In the genomic region with DNA sequence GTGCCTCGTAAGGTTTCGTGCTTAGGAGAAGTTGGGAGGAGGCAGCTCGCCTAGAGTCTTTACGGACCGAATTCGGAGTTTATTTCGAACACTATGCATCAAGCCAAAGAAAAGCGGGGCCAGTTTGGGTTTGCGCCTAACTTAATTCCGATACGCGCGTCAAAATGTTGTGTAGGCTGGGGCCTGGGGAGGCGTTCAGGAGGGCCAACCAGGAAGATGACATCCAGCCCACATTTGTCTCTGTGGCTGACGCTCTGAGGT, we compare ENCODE assay signal across 11 cellular contexts. TPM values are rescaled to one million over a fixed set of nuclear protein-coding genes. Genes with fewer than 3 reads are reported as not detected.
DNase-seq lines count a peak whose midpoint lies in the region; ATAC-seq and TF ChIP-seq lines count a peak whose summit lies in the region.
"Had no signal": no experiment of that assay in that cellular context is flagged by ENCODE, and none has a peak within 500 bp of the region (broad histone marks: within the 10 kb centered on the region; RNA-seq: fewer than 3 reads in every experiment).

No MANE protein-coding gene starts in this region.

- peaks cover 8% of the 10 kb centered on the region for H3K36me3 Mint-ChIP-seq in neural crest cell (ENCODE audit: low read depth)

- no peak for TF ChIP-seq CTCF in colonic mucosa (IDR thresholded peaks at IDR 0.05)
- no peak for TF ChIP-seq CTCF in neural crest cell (conservative IDR thresholded peaks at IDR 0.05)

- H3K4me3 ChIP-seq in BLaER1 (peak overlapping the region; percentile 53), HUES64 (ENCODE audit: low read length) (peak overlapping the region; percentile 30), colonic mucosa (peak overlapping the region; percentile 30)
- H3K4me3 ChIP-seq: thyroid gland had no signal

- H3K9me3 ChIP-seq in BLaER1: peaks cover 4% of the 10 kb centered on the region; the same call in 1 of the 2 replicates
- 0 out of 2 replicates have a peak, but pooled peaks cover 2% of the 10 kb centered on the region for H3K9me3 ChIP-seq in HUES64 (ENCODE audit: insufficient read depth, low read depth, low read length)
- H3K9me3 ChIP-seq in colonic mucosa: no peaks in the 10 kb centered on the region
- H3K9me3 ChIP-seq: thyroid gland had no signal

- no peak overlapping the region for H3K27ac ChIP-seq in BLaER1
- no peak overlapping the region for H3K27ac ChIP-seq in HUES64 (ENCODE audit: low read depth, low read length)
- peak overlapping the region; percentile 53 for H3K27ac ChIP-seq in colonic mucosa
- H3K27ac ChIP-seq: thyroid gland had no signal

- H3K36me3 ChIP-seq in BLaER1 (no peaks in the 10 kb centered on the region), HUES64 (ENCODE audit: insufficient read depth, low read length) (no peaks in the 10 kb centered on the region), colonic mucosa (no peaks in the 10 kb centered on the region)
- H3K36me3 ChIP-seq: thyroid gland had no signal

- peaks cover 14% of the 10 kb centered on the region for H3K4me1 ChIP-seq in BLaER1
- H3K4me1 ChIP-seq in HUES64 (ENCODE audit: insufficient read depth, low read length): peaks cover 34% of the 10 kb centered on the region
- H3K4me1 ChIP-seq in colonic mucosa: peaks cover 5% of the 10 kb centered on the region

- H3K27me3 ChIP-seq in BLaER1: peaks cover 100% of the 10 kb centered on the region
- H3K27me3 ChIP-seq in HUES64 (ENCODE audit: insufficient read depth, low read length): peaks cover 100% of the 10 kb centered on the region
- H3K27me3 ChIP-seq in colonic mucosa: peaks cover 34% of the 10 kb centered on the region

- peak overlapping the region; percentile 47 for H3K27ac Mint-ChIP-seq in neural crest cell (ENCODE audit: unreplicated experiment)

- H3K4me3 Mint-ChIP-seq in neural crest cell: no peak overlapping the region

- H3K27me3 Mint-ChIP-seq in neural crest cell (ENCODE audit: low read depth): no peaks in the 10 kb centered on the region

- no peaks in the 10 kb centered on the region for H3K9me3 Mint-ChIP-seq in neural crest cell

- H3K4me1 Mint-ChIP-seq in neural crest cell: peaks cover 23% of the 10 kb centered on the region

- no peak for ATAC-seq in HG02840 (IDR thresholded peaks at IDR 0.05; ENCODE audit: low FRiP score, unreplicated experiment)
- no peak for ATAC-seq in HG02884 (IDR thresholded peaks at IDR 0.05; ENCODE audit: unreplicated experiment)

- DNase-seq in colonic mucosa: peak; percentile 35
- no peak for DNase-seq in neural crest cell (ENCODE audit: low read depth, low spot score)
- no peak for DNase-seq in NCI-H82 (lab: John Stamatoyannopoulos, UW)
- no peak for DNase-seq in stimulated activated CD4-positive, alpha-beta T cell treated with anti-CD3 and anti-CD28 coated beads, Interleukin-15, amount 100 ng/mL, for 24 hours
- DNase-seq: NCI-H345, SIG-M5, thyroid gland had no signal

- peaks cover 79% of the 10 kb centered on the region for H4K20me1 ChIP-seq in BLaER1

- peak overlapping the region; percentile 74 for H3K4me2 ChIP-seq in BLaER1

- H3K9ac ChIP-seq in BLaER1 (no peak overlapping the region), HUES64 (ENCODE audit: low read depth, low read length) (no peak overlapping the region), colonic mucosa (ENCODE audit: low read depth in 2 of 2, low read length in 2 of 2) (peak overlapping the region; percentile 44 to 99)

- WGBS in HUES64: 1% methylated on average over 15 of the region's 15 CpGs

- intact Hi-C loops in colonic mucosa (cut with DNase I): no loop called here

RNA-seq across cellular contexts. Expression of a gene that starts 6.4 kb away (rescaled TPM):
- polyA plus RNA-seq in HUES64 (2013, experiment 1 of 2): not detected
- 0.13 TPM for polyA plus RNA-seq in HUES64 (2013, experiment 2 of 2)
- 10 to 100 TPM; 22.5 to 25.1 TPM for total RNA-seq in colonic mucosa
- total RNA-seq in neural crest cell: 17.3 and 19.4 TPM in 2 replicates

RNA-seq across cellular contexts. Expression of a gene that starts 28.2 kb away (rescaled TPM):
- 0.25 TPM for polyA plus RNA-seq in HUES64 (2013, experiment 1 of 2)
- polyA plus RNA-seq in HUES64 (2013, experiment 2 of 2): 0.38 TPM
- under 1 TPM; 0.11 to 0.49 TPM for total RNA-seq in colonic mucosa
- 0.35 TPM in 1 of 2 replicates, not detected in the other for total RNA-seq in neural crest cell
- total RNA-seq: thyroid gland had no signal

Comparison
In these comparisons a context has a peak if more than half of its experiments do, and no peak if none do; other contexts are left out.
1. H3K9ac ChIP-seq: peak in colonic mucosa (2 of 2); none in BLaER1 (single experiment) and HUES64 (single experiment).
2. Peak in every context shown above with its lines, with median percentiles within 50 percentile points of each other: H3K4me3 ChIP-seq.